17 cellular contexts compared by ENCODE assay signal in the genomic region with DNA sequence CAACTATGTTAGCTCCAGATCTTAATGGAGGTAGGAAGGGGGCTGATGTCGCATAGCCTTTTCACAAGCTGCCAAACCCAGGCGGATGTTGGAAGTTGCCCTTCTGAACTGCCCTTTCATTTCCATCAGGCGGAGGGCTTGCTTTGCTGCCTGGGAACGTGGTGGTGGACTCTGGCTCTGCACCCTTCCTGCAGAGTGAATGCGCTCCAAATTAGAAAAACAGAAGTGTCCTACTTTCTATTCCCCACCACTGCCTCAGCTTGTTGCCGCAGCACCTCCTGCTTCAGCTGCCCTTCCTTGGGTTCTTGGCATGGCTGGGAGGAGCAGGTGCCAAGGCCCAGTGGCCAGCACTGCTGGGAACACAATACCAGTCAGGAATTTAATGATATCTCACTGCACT.
DNase-seq lines count a peak whose midpoint lies in the region; ATAC-seq, FAIRE-seq and TF ChIP-seq lines count a peak whose summit lies in the region.
"Had no signal": no experiment of that assay in that cellular context is flagged by ENCODE, and none has a peak within 500 bp of the region (broad histone marks: within the 10 kb centered on the region; RNA-seq: fewer than 3 reads in every experiment).

No MANE protein-coding gene starts in this region.

- FAIRE-seq in K562 (lab: Jason Lieb, UNC) = no peak

- no peaks in the 10 kb centered on the region for H3K9me1 ChIP-seq in K562 (ENCODE audit: control insufficient read depth, insufficient read depth, low read length)

- WGBS in heart left ventricle, 4 donors = 62 to 71% (median 62%) methylated on average over 6 of the region's 6 CpGs
- WGBS in K562 (ENCODE audit: insufficient coverage, low coverage, missing lambda C conversion rate) = 85% methylated on average over 6 of the region's 6 CpGs

- H3K4me3 ChIP-seq in heart left ventricle (no peak overlapping the region), right atrium auricular region (no peak overlapping the region), K562 (no peak overlapping the region)
- H3K4me3 ChIP-seq: coronary artery, sigmoid colon had no signal

- H3K27me3 ChIP-seq in heart left ventricle (no peaks in the 10 kb centered on the region), right atrium auricular region (no peaks in the 10 kb centered on the region), K562 (ENCODE audit: control insufficient read depth in 2 of 2, insufficient read depth in 2 of 2, low read length in 2 of 2) (no peaks in the 10 kb centered on the region)
- H3K27me3 ChIP-seq: neutrophil, sigmoid colon had no signal

- TF ChIP-seq CTCF in heart left ventricle (IDR thresholded peaks at IDR 0.05) = no peak
- TF ChIP-seq CTCF in right atrium auricular region (IDR thresholded peaks at IDR 0.05) = no peak
- TF ChIP-seq CTCF in K562 (IDR thresholded peaks at IDR 0.05 in 2 of 3, conservative IDR thresholded peaks at IDR 0.05 in 1 of 3; ENCODE audit: insufficient read depth in 2 of 3, low read depth in 1 of 3, low read length in 3 of 3) = no peak

- no peaks in the 10 kb centered on the region for H3K36me3 ChIP-seq in heart left ventricle
- H3K36me3 ChIP-seq in right atrium auricular region = no peaks in the 10 kb centered on the region
- H3K36me3 ChIP-seq in K562 (ENCODE audit: control insufficient read depth, insufficient read depth, low read length) = no peaks in the 10 kb centered on the region; the same call in 2 of the 3 replicates
- H3K36me3 ChIP-seq: neutrophil, sigmoid colon had no signal

- H3K27ac ChIP-seq in heart left ventricle (peak overlapping the region in 1 of 12 donors; percentile 49), right atrium auricular region (no peak overlapping the region), K562 (ENCODE audit: extremely low read depth, low read depth, low read length) (no peak overlapping the region)
- H3K27ac ChIP-seq: coronary artery, KMS-11, neutrophil, sigmoid colon had no signal

- no peak for TF ChIP-seq EP300 in K562 (IDR thresholded peaks at IDR 0.05; ENCODE audit: low read length)

- POLR2A ChIA-PET in K562 (lab: Yijun Ruan, JAX) = interaction anchor here (1.3 to 1.6 kb wide), 5 partner anchors 11 to 35 kb away, joined by 5 to 6 read pairs (median 5); no protein-coding TSS in a partner anchor

- H3K4me1 ChIP-seq in heart left ventricle = peaks cover 0 to 22% (median 14%) of the 10 kb centered on the region in 12 donors
- peaks cover 0 to 12% of the 10 kb centered on the region in 2 donors for H3K4me1 ChIP-seq in right atrium auricular region
- H3K4me1 ChIP-seq in K562 (replicated peaks in 1 of 2; ENCODE audit: control insufficient read depth in 2 of 2, insufficient read depth in 2 of 2, low read length in 2 of 2) = peaks cover 5 to 7% of the 10 kb centered on the region in 2 experiments; a peak in 3 of 5 replicates

- H4K20me1 ChIP-seq in K562 (replicated peaks; ENCODE audit: control insufficient read depth, insufficient read depth, low read length) = no peaks in the 10 kb centered on the region

- peak overlapping the region in 1 of 2 experiments; percentile 23; a peak in 1 of 4 replicates for H3K9ac ChIP-seq in K562 (ENCODE audit: insufficient read depth in 1 of 2, low read depth in 2 of 2, low read length in 2 of 2)
- H3K9ac ChIP-seq: KMS-11 had no signal

- intact Hi-C loops in heart left ventricle (cut with DNase I) = loop anchor here (2.0 to 10.0 kb wide), 11 partner anchors 56 to 354 kb away; a partner anchor contains a TSS
- intact Hi-C loops in K562 (cut with micrococcal nuclease) = loop anchor here (5.0 kb wide), 1 partner anchor 61 kb away; a partner anchor contains a TSS

- H2AFZ ChIP-seq in K562 (ENCODE audit: low read depth, low read length) = no peak overlapping the region

- CTCF ChIA-PET in K562 (lab: Yijun Ruan, JAX; ENCODE audit: low intra/inter-chr PET ratio) = interaction anchor here (2.2 kb wide), 1 partner anchor 148 kb away, joined by 9 read pairs; no protein-coding TSS in a partner anchor

- TF ChIP-seq POLR2A in heart left ventricle (IDR thresholded peaks at IDR 0.05) (no peak), K562 (conservative IDR thresholded peaks at IDR 0.05) (no peak)

- BruUV-seq in K562 (replicated peaks; lab: Mats Ljungman, UMichigan) = no TSS peak

- no peak for TF ChIP-seq RAD21 in K562 (CRISPR knock-in tag; conservative IDR thresholded peaks at IDR 0.05 in 1 of 2, IDR thresholded peaks at IDR 0.05 in 1 of 2)

- H3K9me3 ChIP-seq in heart left ventricle = no peaks in the 10 kb centered on the region
- no peaks in the 10 kb centered on the region for H3K9me3 ChIP-seq in right atrium auricular region
- H3K9me3 ChIP-seq in K562 (replicated peaks; ENCODE audit: control insufficient read depth, insufficient read depth, low read depth, low read length) = no peaks in the 10 kb centered on the region
- H3K9me3 ChIP-seq: neutrophil, sigmoid colon had no signal

- in situ Hi-C loops in K562 (cut with MboI) = loop anchor here (25.0 kb wide), 1 partner anchor 729 kb away; no protein-coding TSS in a partner anchor

- DNase-seq in heart left ventricle = peak in 2 of 5 donors; percentile 9 to 44
- DNase-seq in right atrium auricular region (ENCODE audit: low spot score) = no peak
- no peak for DNase-seq in K562 (ENCODE audit: extremely low read depth in 1 of 4, low spot score in 3 of 4)
- peak; percentile 88 for DNase-seq in left lobe of liver (ENCODE audit: low spot score)
- no peak for DNase-seq in occipital lobe (lab: John Stamatoyannopoulos, UW)
- no peak for DNase-seq in NCI-H526 treated with DMSO at 0.1 percent for 48 hours (lab: John Stamatoyannopoulos, UW)
- no peak for DNase-seq in NCI-H748 (lab: John Stamatoyannopoulos, UW; ENCODE audit: unreplicated experiment)
- DNase-seq: activated naive CD8-positive, alpha-beta T cell treated with anti-CD3 and anti-CD28 coated beads for 36 hours; DMS79; sigmoid colon; stimulated activated naive CD4-positive, alpha-beta T cell had no signal

- ATAC-seq in heart left ventricle (peak; percentile 38 to 65 (median 58)), K562 (no peak), left lobe of liver (peak; percentile 88), HG03442 (IDR thresholded peaks at IDR 0.05; ENCODE audit: unreplicated experiment) (no peak)
- ATAC-seq: activated CD4-positive, alpha-beta T cell treated with anti-CD3 and anti-CD28 coated beads for 36 hours; activated T-helper 17 cell treated with anti-CD3 and anti-CD28 coated beads, Interleukin-2, amount 50 U/mL, for 72 hours had no signal

- peaks cover 2% of the 10 kb centered on the region; the same call in 2 of the 3 replicates for H3K79me2 ChIP-seq in K562 (ENCODE audit: control insufficient read depth, insufficient read depth, low read length)

- H3K4me2 ChIP-seq in K562 (ENCODE audit: insufficient read depth, low read length) = no peak overlapping the region
- H3K4me2 ChIP-seq: KMS-11 had no signal

TF ChIP-seq in K562, 482 proteins besides CTCF, POLR2A, EP300 and RAD21:
- TF ChIP-seq, protein P1, sequence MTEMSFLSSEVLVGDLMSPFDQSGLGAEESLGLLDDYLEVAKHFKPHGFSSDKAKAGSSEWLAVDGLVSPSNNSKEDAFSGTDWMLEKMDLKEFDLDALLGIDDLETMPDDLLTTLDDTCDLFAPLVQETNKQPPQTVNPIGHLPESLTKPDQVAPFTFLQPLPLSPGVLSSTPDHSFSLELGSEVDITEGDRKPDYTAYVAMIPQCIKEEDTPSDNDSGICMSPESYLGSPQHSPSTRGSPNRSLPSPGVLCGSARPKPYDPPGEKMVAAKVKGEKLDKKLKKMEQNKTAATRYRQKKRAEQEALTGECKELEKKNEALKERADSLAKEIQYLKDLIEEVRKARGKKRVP (CRISPR knock-in tag; IDR thresholded peaks at IDR 0.05) = no peak
- TF ChIP-seq, protein P2, sequence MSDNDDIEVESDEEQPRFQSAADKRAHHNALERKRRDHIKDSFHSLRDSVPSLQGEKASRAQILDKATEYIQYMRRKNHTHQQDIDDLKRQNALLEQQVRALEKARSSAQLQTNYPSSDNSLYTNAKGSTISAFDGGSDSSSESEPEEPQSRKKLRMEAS (CRISPR knock-in tag; IDR thresholded peaks at IDR 0.05) = 0 out of 2 replicates have a peak, but pooled peaks have one; percentile 20

Comparison
In these comparisons a context has a peak if more than half of its experiments do, and no peak if none do; other contexts are left out.
1. ATAC-seq: peak in heart left ventricle (4 of 4) and left lobe of liver (single experiment); none in K562 (single experiment) and HG03442 (single experiment).